ENCODE assay signal across 8 cellular contexts in the genomic region with DNA sequence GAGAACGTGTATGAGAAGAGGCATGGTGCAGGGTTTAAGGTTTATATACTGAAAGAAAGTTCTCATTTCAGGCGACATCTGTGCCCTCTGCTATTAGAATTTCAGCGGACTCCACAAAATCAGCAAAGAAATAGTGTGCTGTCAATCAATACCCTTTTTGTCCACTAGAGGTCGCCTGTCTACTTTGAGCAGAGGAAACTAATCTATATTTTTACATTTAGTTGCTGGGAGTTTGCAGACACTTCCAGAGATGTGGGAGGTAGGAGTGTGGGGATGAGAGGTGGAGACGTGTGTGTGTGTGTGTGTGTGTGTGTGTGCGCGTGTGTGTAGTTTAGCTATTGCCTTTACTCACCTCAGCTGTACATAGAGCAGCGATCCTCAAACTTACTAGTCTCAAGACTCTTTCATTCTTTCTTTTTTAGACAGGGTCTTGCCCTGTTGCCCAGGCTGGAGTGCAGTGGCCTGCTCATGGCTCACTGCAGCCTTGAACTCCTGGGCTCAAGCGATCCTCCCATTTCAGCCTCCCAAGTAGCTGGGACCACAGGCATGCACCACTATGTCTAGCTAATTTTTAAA. TPM values are rescaled to one million over a fixed set of nuclear protein-coding genes. Genes with fewer than 3 reads are reported as not detected.
DNase-seq lines count a peak whose midpoint lies in the region; TF ChIP-seq lines count a peak whose summit lies in the region.

No MANE protein-coding gene starts in this region.

- no peaks in the 10 kb centered on the region for H3K9me3 ChIP-seq in A673 (ENCODE audit: low read depth, low read length, poor library complexity, severe bottlenecking)

- POLR2A ChIA-PET in A673 (lab: Charles Lee; ENCODE audit: low non-redundant PET): interaction anchor here (0.6 kb wide), 1 partner anchor 64 kb away, joined by 8 read pairs; the partner anchor contains the start of gene DHX34

- CTCF ChIA-PET in A673 (lab: Charles Lee): interaction anchor here (0.6 to 0.8 kb wide), 2 partner anchors 106 to 267 kb away, joined by 3 read pairs; no protein-coding TSS in a partner anchor

- peaks cover 6% of the 10 kb centered on the region for H3K9me3 Mint-ChIP-seq in nephron progenitor cell

- no peaks in the 10 kb centered on the region for H3K36me3 Mint-ChIP-seq in nephron progenitor cell (ENCODE audit: low read depth)

- H3K27me3 Mint-ChIP-seq in nephron progenitor cell (ENCODE audit: low read depth, poor library complexity): peaks cover 2% of the 10 kb centered on the region

- H3K4me3 ChIP-seq in A673 (ENCODE audit: low read depth, low read length, poor library complexity, severe bottlenecking): no peak overlapping the region
- no peak overlapping the region for H3K4me3 ChIP-seq in epithelial cell of proximal tubule (ENCODE audit: low read depth, low read length)

- no peak overlapping the region for H3K27ac ChIP-seq in A673 (ENCODE audit: low read depth, low read length, poor library complexity, severe bottlenecking)

- H3K36me3 ChIP-seq in A673 (ENCODE audit: insufficient read depth, low read length, poor library complexity, severe bottlenecking): no peaks in the 10 kb centered on the region

- TF ChIP-seq CTCF in A673 (conservative IDR thresholded peaks at IDR 0.05; ENCODE audit: low read depth, low read length) (peak; percentile 92), epithelial cell of proximal tubule (conservative IDR thresholded peaks at IDR 0.05; ENCODE audit: low read depth, low read length) (peak; percentile 82), nephron progenitor cell (IDR thresholded peaks at IDR 0.05) (peak; percentile 79)

- H3K27me3 ChIP-seq in A673 (replicated peaks; ENCODE audit: insufficient read depth, low read depth, low read length, poor library complexity): no peaks in the 10 kb centered on the region

- intact Hi-C loops in A673 (cut with micrococcal nuclease; ENCODE audit: unreplicated experiment): no loop called here

- no TSS peak for BruUV-seq in A673 (replicated peaks; lab: Mats Ljungman, UMichigan)

- DNase-seq in A673 (ENCODE audit: low spot score) (peak; percentile 79), EL (peak; percentile 61), NCI-H1105 (lab: John Stamatoyannopoulos, UW) (peak; percentile 46), SW480 (ENCODE audit: low spot score) (peak; percentile 72), epithelial cell of proximal tubule (ENCODE audit: low read depth) (no peak), nephron progenitor cell (peak; percentile 57), GM19238 (ENCODE audit: insufficient read length, low spot score) (no peak), ureter (ENCODE audit: low spot score) (no peak)

- peaks cover 16% of the 10 kb centered on the region for H3K4me1 Mint-ChIP-seq in nephron progenitor cell

- H3K4me1 ChIP-seq in A673 (ENCODE audit: insufficient read depth, low read length, poor library complexity, severe bottlenecking): peaks cover 5% of the 10 kb centered on the region

- H3K4me3 Mint-ChIP-seq in nephron progenitor cell: no peak overlapping the region

- no peak overlapping the region for H3K27ac Mint-ChIP-seq in nephron progenitor cell

RNA-seq across cellular contexts. Expression of gene INAFM1, which starts 9.7 kb away (rescaled TPM):
- total RNA-seq in A673 (2021) (13.8 and 15.9 TPM in 2 replicates), epithelial cell of proximal tubule (3.0 and 7.0 TPM in 2 replicates), ureter (22.2 TPM)

RNA-seq across cellular contexts. Expression of gene C5AR1, which starts 25.2 kb away (rescaled TPM):
- total RNA-seq in A673 (2021) (0.92 and 1.2 TPM in 2 replicates), epithelial cell of proximal tubule (not detected in 2 replicates), ureter (5.1 TPM)

RNA-seq across cellular contexts. Expression of gene CCDC9, which starts 28.1 kb away (rescaled TPM):
- 36.4 and 39.7 TPM in 2 replicates for total RNA-seq in A673 (2021)
- total RNA-seq in epithelial cell of proximal tubule: 14.7 and 17.8 TPM in 2 replicates
- total RNA-seq in ureter: 37.2 TPM

RNA-seq across cellular contexts. Expression of gene C5AR2, which starts 47.6 kb away (rescaled TPM):
- total RNA-seq in A673 (2021) (0.04 TPM in 1 of 2 replicates, not detected in the other), epithelial cell of proximal tubule (not detected in 2 replicates), ureter (2.1 TPM)

RNA-seq across cellular contexts. Expression of gene BBC3, which starts 53.4 kb away (rescaled TPM):
- total RNA-seq in A673 (2021): 2.7 and 3.7 TPM in 2 replicates
- 8.7 and 16.0 TPM in 2 replicates for total RNA-seq in epithelial cell of proximal tubule
- 9.9 TPM for total RNA-seq in ureter

Comparison
In these comparisons a context has a peak if more than half of its experiments do, and no peak if none do; other contexts are left out.
1. DNase-seq: peak in A673 (single experiment), EL (single experiment), NCI-H1105 (single experiment), SW480 (single experiment) and nephron progenitor cell (single experiment); none in epithelial cell of proximal tubule (single experiment), GM19238 (single experiment) and ureter (single experiment).
2. Peak in every context shown above with its lines, with median percentiles within 50 percentile points of each other: CTCF ChIP-seq.